12 cellular contexts compared by ENCODE assay signal in genomic region chr2:111068435-111069058, GRCh38.
DNase-seq lines count a peak whose midpoint lies in the region; ATAC-seq and TF ChIP-seq lines count a peak whose summit lies in the region.
"Had no signal": no experiment of that assay in that cellular context is flagged by ENCODE, and none has a peak within 500 bp of the region (broad histone marks: within the 10 kb centered on the region; RNA-seq: fewer than 3 reads in every experiment).

No MANE protein-coding gene starts in this region.

- no peak for TF ChIP-seq RAD21 in Ishikawa (IDR thresholded peaks at IDR 0.05; ENCODE audit: low read depth)

- no peak for TF ChIP-seq CTCF in C4-2B (conservative IDR thresholded peaks at IDR 0.05)

- DNase-seq in NCI-H748 treated with DMSO at 0.1 percent for 48 hours (lab: John Stamatoyannopoulos, UW) (peak; percentile 78), iPS-NIHi11 (ENCODE audit: low spot score) (peak; percentile 60), dedifferentiated amniotic fluid mesenchymal stem cell (ENCODE audit: extremely low spot score) (no peak), AML-193 (lab: John Stamatoyannopoulos, UW) (no peak)
- DNase-seq: activated CD4-positive, alpha-beta T cell treated with anti-CD3 and anti-CD28 coated beads, Interleukin-2, amount 10 ng/mL, durations not matched to agents 7 days and 5 days; heart left ventricle; mesenchymal stem cell; NK-92 treated with Interleukin-12 subunit alpha and Interleukin-12 subunit beta, amount 100 ng/mL, for 24 hours had no signal

- peak overlapping the region; percentile 25 for H3K27ac ChIP-seq in C4-2B
- H3K27ac ChIP-seq: heart left ventricle had no signal

- TF ChIP-seq EP300 in Ishikawa (IDR thresholded peaks at IDR 0.05; ENCODE audit: borderline replicate concordance), result peak; percentile 40; the same call in 1 of the 2 replicates

- ATAC-seq in HG02884 (IDR thresholded peaks at IDR 0.05; ENCODE audit: unreplicated experiment) (no peak), GM21360 (IDR thresholded peaks at IDR 0.05; ENCODE audit: unreplicated experiment) (no peak)
- ATAC-seq: heart left ventricle had no signal

TF ChIP-seq in Ishikawa, 13 proteins besides CTCF, POLR2A, EP300 and RAD21:
- TF ChIP-seq, protein P1, sequence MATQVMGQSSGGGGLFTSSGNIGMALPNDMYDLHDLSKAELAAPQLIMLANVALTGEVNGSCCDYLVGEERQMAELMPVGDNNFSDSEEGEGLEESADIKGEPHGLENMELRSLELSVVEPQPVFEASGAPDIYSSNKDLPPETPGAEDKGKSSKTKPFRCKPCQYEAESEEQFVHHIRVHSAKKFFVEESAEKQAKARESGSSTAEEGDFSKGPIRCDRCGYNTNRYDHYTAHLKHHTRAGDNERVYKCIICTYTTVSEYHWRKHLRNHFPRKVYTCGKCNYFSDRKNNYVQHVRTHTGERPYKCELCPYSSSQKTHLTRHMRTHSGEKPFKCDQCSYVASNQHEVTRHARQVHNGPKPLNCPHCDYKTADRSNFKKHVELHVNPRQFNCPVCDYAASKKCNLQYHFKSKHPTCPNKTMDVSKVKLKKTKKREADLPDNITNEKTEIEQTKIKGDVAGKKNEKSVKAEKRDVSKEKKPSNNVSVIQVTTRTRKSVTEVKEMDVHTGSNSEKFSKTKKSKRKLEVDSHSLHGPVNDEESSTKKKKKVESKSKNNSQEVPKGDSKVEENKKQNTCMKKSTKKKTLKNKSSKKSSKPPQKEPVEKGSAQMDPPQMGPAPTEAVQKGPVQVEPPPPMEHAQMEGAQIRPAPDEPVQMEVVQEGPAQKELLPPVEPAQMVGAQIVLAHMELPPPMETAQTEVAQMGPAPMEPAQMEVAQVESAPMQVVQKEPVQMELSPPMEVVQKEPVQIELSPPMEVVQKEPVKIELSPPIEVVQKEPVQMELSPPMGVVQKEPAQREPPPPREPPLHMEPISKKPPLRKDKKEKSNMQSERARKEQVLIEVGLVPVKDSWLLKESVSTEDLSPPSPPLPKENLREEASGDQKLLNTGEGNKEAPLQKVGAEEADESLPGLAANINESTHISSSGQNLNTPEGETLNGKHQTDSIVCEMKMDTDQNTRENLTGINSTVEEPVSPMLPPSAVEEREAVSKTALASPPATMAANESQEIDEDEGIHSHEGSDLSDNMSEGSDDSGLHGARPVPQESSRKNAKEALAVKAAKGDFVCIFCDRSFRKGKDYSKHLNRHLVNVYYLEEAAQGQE (IDR thresholded peaks at IDR 0.05; ENCODE audit: low read depth), result no peak
- peak; percentile 93 for TF ChIP-seq CEBPB (IDR thresholded peaks at IDR 0.05)
- TF ChIP-seq TCF12 (IDR thresholded peaks at IDR 0.05; ENCODE audit: low read depth), result peak; percentile 78
- TF ChIP-seq NFIC (IDR thresholded peaks at IDR 0.05), result 0 out of 2 replicates have a peak, but pooled peaks have one; percentile 22
- TF ChIP-seq, protein P2, sequence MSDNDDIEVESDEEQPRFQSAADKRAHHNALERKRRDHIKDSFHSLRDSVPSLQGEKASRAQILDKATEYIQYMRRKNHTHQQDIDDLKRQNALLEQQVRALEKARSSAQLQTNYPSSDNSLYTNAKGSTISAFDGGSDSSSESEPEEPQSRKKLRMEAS (IDR thresholded peaks at IDR 0.05), result 0 out of 2 replicates have a peak, but pooled peaks have one; percentile 15

Comparison
In these comparisons a context has a peak if more than half of its experiments do, and no peak if none do; other contexts are left out.
1. DNase-seq: peak in NCI-H748 treated with DMSO at 0.1 percent for 48 hours (single experiment) and iPS-NIHi11 (single experiment); none in dedifferentiated amniotic fluid mesenchymal stem cell (single experiment) and AML-193 (0 of 2).